ENCODE assay signal across 8 cellular contexts in genomic region chr12:124928095-124928911, GRCh38. TPM values are rescaled to one million over a fixed set of nuclear protein-coding genes. Genes with fewer than 3 reads are reported as not detected.
DNase-seq lines count a peak whose midpoint lies in the region; ATAC-seq and TF ChIP-seq lines count a peak whose summit lies in the region.

No MANE protein-coding gene starts in this region.

- H3K9ac ChIP-seq in OCI-LY1 (ENCODE audit: low read length) = peak overlapping the region; percentile 52

- intact Hi-C loops in lower lobe of right lung (cut with DNase I) (no loop called here), testis (cut with DNase I; ENCODE audit: low total_unique reads) (no loop called here)

- H3F3A ChIP-seq in OCI-LY1 (ENCODE audit: insufficient read depth, low read length) = no peaks in the 10 kb centered on the region

- TF ChIP-seq POLR2A in testis (IDR thresholded peaks at IDR 0.05) = no peak

- H3K27ac Mint-ChIP-seq in chondrocyte (ENCODE audit: unreplicated experiment) = peak overlapping the region; percentile 95

- TF ChIP-seq CTCF in GM12875 (IDR thresholded peaks at IDR 0.05; ENCODE audit: borderline replicate concordance, insufficient read depth, low read depth, low read length) (no peak), OCI-LY1 (IDR thresholded peaks at IDR 0.05; ENCODE audit: low read length) (no peak), chondrocyte (IDR thresholded peaks at IDR 0.05) (no peak), lower lobe of right lung (IDR thresholded peaks at IDR 0.05) (no peak), testis (IDR thresholded peaks at IDR 0.05) (no peak)

- ATAC-seq in HG02571 (IDR thresholded peaks at IDR 0.05; ENCODE audit: unreplicated experiment) (peak; percentile 32), lower lobe of right lung (peak; percentile 91 to 94)

- peaks cover 20% of the 10 kb centered on the region for H3K4me1 Mint-ChIP-seq in chondrocyte (ENCODE audit: low read depth)

- H3K36me3 Mint-ChIP-seq in chondrocyte (ENCODE audit: low read depth) = no peaks in the 10 kb centered on the region

- no peaks in the 10 kb centered on the region for H3K79me2 ChIP-seq in OCI-LY1 (ENCODE audit: insufficient read depth, low read length)

- H4K20me1 ChIP-seq in OCI-LY1 (ENCODE audit: insufficient read depth, low read length) = no peaks in the 10 kb centered on the region

- H3K4me1 ChIP-seq in OCI-LY1 (ENCODE audit: insufficient read depth, low read length, severe bottlenecking) = peaks cover 12% of the 10 kb centered on the region
- peaks cover 15% of the 10 kb centered on the region for H3K4me1 ChIP-seq in lower lobe of right lung
- peaks cover 7% of the 10 kb centered on the region for H3K4me1 ChIP-seq in testis

- no peaks in the 10 kb centered on the region for H3K9me2 ChIP-seq in OCI-LY1 (ENCODE audit: low read depth, low read length)

- H3K27me3 ChIP-seq in OCI-LY1 (ENCODE audit: insufficient read depth, low read length) (no peaks in the 10 kb centered on the region), lower lobe of right lung (ENCODE audit: low read depth) (no peaks in the 10 kb centered on the region), testis (no peaks in the 10 kb centered on the region)

- no peaks in the 10 kb centered on the region for H3K9me3 ChIP-seq in OCI-LY1 (ENCODE audit: low read length)
- H3K9me3 ChIP-seq in lower lobe of right lung = no peaks in the 10 kb centered on the region
- H3K9me3 ChIP-seq in testis = no peaks in the 10 kb centered on the region

- H3K4me2 ChIP-seq in OCI-LY1 (ENCODE audit: low read length) = peak overlapping the region; percentile 88

- peak overlapping the region; percentile 85 for H3K4me3 Mint-ChIP-seq in chondrocyte (ENCODE audit: unreplicated experiment)

- H3K36me3 ChIP-seq in OCI-LY1 (ENCODE audit: insufficient read depth, low read length) = no peaks in the 10 kb centered on the region
- no peaks in the 10 kb centered on the region for H3K36me3 ChIP-seq in lower lobe of right lung
- H3K36me3 ChIP-seq in testis (ENCODE audit: low read depth, missing control alignments) = no peaks in the 10 kb centered on the region

- no peaks in the 10 kb centered on the region for H3K27me3 Mint-ChIP-seq in chondrocyte (ENCODE audit: low read depth)

- H3K27ac ChIP-seq in OCI-LY1 (ENCODE audit: low read depth, low read length, poor library complexity, severe bottlenecking) (peak overlapping the region; percentile 58), lower lobe of right lung (peak overlapping the region; percentile 86), testis (peak overlapping the region; percentile 94 to 97)

- H2AFZ ChIP-seq in OCI-LY1 (ENCODE audit: low read length) = no peak overlapping the region

- DNase-seq in chondrocyte (ENCODE audit: low spot score) (no peak), lower lobe of right lung (peak; percentile 91), testis (peak; percentile 67), NCI-H2171 (lab: John Stamatoyannopoulos, UW) (no peak), NCI-H187 (lab: John Stamatoyannopoulos, UW) (no peak)

- 16 to 18% methylated on average over 20 to 36 of the region's 36 CpGs for WGBS in testis, 2 donors

- H3K4me3 ChIP-seq in GM12875 (ENCODE audit: low read depth, low read length) = peak overlapping the region; percentile 51
- peak overlapping the region; percentile 67 for H3K4me3 ChIP-seq in OCI-LY1 (ENCODE audit: low read depth, low read length, poor library complexity, severe bottlenecking)
- H3K4me3 ChIP-seq in lower lobe of right lung = peak overlapping the region; percentile 57
- H3K4me3 ChIP-seq in testis = peak overlapping the region; percentile 67 to 78

- no peaks in the 10 kb centered on the region for H3K9me3 Mint-ChIP-seq in chondrocyte (ENCODE audit: low read depth)

RNA-seq across cellular contexts. Expression of gene UBC, which starts 13.9 kb away (rescaled TPM):
- 987 to 1,235 TPM (median 1,212 TPM) in 3 replicates for total RNA-seq in chondrocyte
- total RNA-seq in lower lobe of right lung = 977 TPM
- 1,000 to 10,000 TPM; 1,262 to 1,458 TPM for total RNA-seq in testis
- 2,678 TPM for polyA plus RNA-seq in testis (ENCODE audit: insufficient read depth, low read depth, low replicate concordance)

Comparison
In these comparisons a context has a peak if more than half of its experiments do, and no peak if none do; other contexts are left out.
1. DNase-seq: peak in lower lobe of right lung (single experiment) and testis (single experiment); none in chondrocyte (single experiment), NCI-H2171 (single experiment) and NCI-H187 (0 of 2).
2. Peak in every context shown above with its lines, with median percentiles within 50 percentile points of each other: H3K4me3 ChIP-seq and H3K27ac ChIP-seq.